1 cellular context compared by ENCODE assay signal in genomic region chr3:54188176-54188791, GRCh38.
TF ChIP-seq lines count a peak whose summit lies in the region.

No MANE protein-coding gene starts in this region.

TF ChIP-seq in HepG2, 621 proteins besides CTCF, POLR2A, EP300 and RAD21 (continued from another document):
- TF ChIP-seq HINFP (CRISPR knock-in tag; IDR thresholded peaks at IDR 0.05; ENCODE audit: low read depth) (no peak), ZNF430 (CRISPR knock-in tag; IDR thresholded peaks at IDR 0.05) (peak; percentile 69), GATAD2A (CRISPR knock-in tag; IDR thresholded peaks at IDR 0.05) (0 out of 2 replicates have a peak, but pooled peaks have one; percentile 23), TEAD3 (CRISPR knock-in tag; optimal IDR thresholded peaks at IDR 0.05; ENCODE audit: borderline replicate concordance) (peak; percentile 41), SIX4 (CRISPR knock-in tag; IDR thresholded peaks at IDR 0.05) (peak; percentile 76; the same call in 1 of the 2 replicates), ZNF550 (CRISPR knock-in tag; IDR thresholded peaks at IDR 0.05; ENCODE audit: borderline replicate concordance) (no peak), ZSCAN9 (CRISPR knock-in tag; IDR thresholded peaks at IDR 0.05; ENCODE audit: borderline replicate concordance) (peak; percentile 94), ATF2 (CRISPR knock-in tag; IDR thresholded peaks at IDR 0.05) (0 out of 2 replicates have a peak, but pooled peaks have one; percentile 53), ZNF263 (CRISPR knock-in tag; IDR thresholded peaks at IDR 0.05) (no peak), THAP11 (CRISPR knock-in tag; IDR thresholded peaks at IDR 0.05) (peak; percentile 38; the same call in 1 of the 2 replicates), CREBL2 (CRISPR knock-in tag; IDR thresholded peaks at IDR 0.05; ENCODE audit: borderline replicate concordance) (no peak), MIER2 (CRISPR knock-in tag; IDR thresholded peaks at IDR 0.05) (peak; percentile 98), SOX13 (IDR thresholded peaks at IDR 0.05) (no peak), SOX13 (CRISPR knock-in tag; conservative IDR thresholded peaks at IDR 0.05 in 1 of 2, IDR thresholded peaks at IDR 0.05 in 1 of 2) (0 out of 4 replicates have a peak, but pooled peaks of 1 of the 2 experiments have one; percentile 11), ZNF775 (CRISPR knock-in tag; IDR thresholded peaks at IDR 0.05; ENCODE audit: borderline replicate concordance) (no peak), ZNF333 (CRISPR knock-in tag; IDR thresholded peaks at IDR 0.05; ENCODE audit: borderline replicate concordance) (no peak), FOXK1 (CRISPR knock-in tag; IDR thresholded peaks at IDR 0.05; ENCODE audit: borderline replicate concordance, low read depth) (peak; percentile 68; the same call in 1 of the 2 replicates), RFX5 (IDR thresholded peaks at IDR 0.05; ENCODE audit: low read depth, low read length) (no peak), MXD1 (CRISPR knock-in tag; IDR thresholded peaks at IDR 0.05) (no peak), THAP9 (CRISPR knock-in tag; IDR thresholded peaks at IDR 0.05; ENCODE audit: borderline replicate concordance) (no peak), JUN (CRISPR knock-in tag; IDR thresholded peaks at IDR 0.05) (no peak), ARID2 (CRISPR knock-in tag; IDR thresholded peaks at IDR 0.05; ENCODE audit: borderline replicate concordance) (no peak), TSC22D2 (CRISPR knock-in tag; IDR thresholded peaks at IDR 0.05; ENCODE audit: borderline replicate concordance) (peak; percentile 94), HDAC6 (IDR thresholded peaks at IDR 0.05; ENCODE audit: low read depth, low read length) (no peak), CHCHD3 (CRISPR knock-in tag; IDR thresholded peaks at IDR 0.05) (no peak), NRL (CRISPR knock-in tag; IDR thresholded peaks at IDR 0.05; ENCODE audit: borderline replicate concordance) (no peak), HNRNPK (IDR thresholded peaks at IDR 0.05; ENCODE audit: low read depth, low read length, poor library complexity, severe bottlenecking) (no peak)
